In genomic region chr6:28207244-28208179, GRCh38 we compare ENCODE assay signal across 8 cellular contexts. TPM values are rescaled to one million over a fixed set of nuclear protein-coding genes. Genes with fewer than 3 reads are reported as not detected.
DNase-seq lines count a peak whose midpoint lies in the region; ATAC-seq and TF ChIP-seq lines count a peak whose summit lies in the region.

No MANE protein-coding gene starts in this region.

- peak; percentile 71 for ATAC-seq in activated CD8-positive, alpha-beta T cell treated with anti-CD3 and anti-CD28 coated beads for 36 hours
- peak; percentile 89 for ATAC-seq in stimulated activated naive CD8-positive, alpha-beta T cell treated with anti-CD3 and anti-CD28 coated beads, Interleukin-15, amount 100 ng/mL, for 72 hours
- no peak for ATAC-seq in PC-3

- H4K91ac ChIP-seq in H9 (ENCODE audit: insufficient read length, low read depth, low read length) = no peak overlapping the region

- H3K27ac Mint-ChIP-seq in H9 = peak overlapping the region in 1 of 3 experiments; percentile 54; a peak in 1 of 7 replicates
- H3K27ac Mint-ChIP-seq in activated CD8-positive, alpha-beta T cell treated with anti-CD3 and anti-CD28 coated beads for 36 hours = no peak overlapping the region
- no peak overlapping the region for H3K27ac Mint-ChIP-seq in stimulated activated naive CD8-positive, alpha-beta T cell treated with anti-CD3 and anti-CD28 coated beads, Interleukin-15, amount 100 ng/mL, for 72 hours

- peaks cover 96% of the 10 kb centered on the region for H3K27me3 Mint-ChIP-seq in H9 (ENCODE audit: low read depth)
- H3K27me3 Mint-ChIP-seq in activated CD8-positive, alpha-beta T cell treated with anti-CD3 and anti-CD28 coated beads for 36 hours = peaks cover 68% of the 10 kb centered on the region
- peaks cover 75% of the 10 kb centered on the region for H3K27me3 Mint-ChIP-seq in stimulated activated naive CD8-positive, alpha-beta T cell treated with anti-CD3 and anti-CD28 coated beads, Interleukin-15, amount 100 ng/mL, for 72 hours

- TF ChIP-seq CTCF in AG04450 (IDR thresholded peaks at IDR 0.05; ENCODE audit: low read depth, low read length) (no peak), H9 (conservative IDR thresholded peaks at IDR 0.05) (no peak), PC-3 (conservative IDR thresholded peaks at IDR 0.05; ENCODE audit: low read depth, low read length) (no peak)
- TF ChIP-seq CTCF in activated CD8-positive, alpha-beta T cell treated with anti-CD3 and anti-CD28 coated beads for 36 hours (IDR thresholded peaks at IDR 0.05) = no peak

- H3K14ac ChIP-seq in H9 (ENCODE audit: insufficient read depth, low read length) = no peak overlapping the region

- peaks cover 22 to 30% of the 10 kb centered on the region in 2 experiments for H3K4me1 Mint-ChIP-seq in H9
- H3K4me1 Mint-ChIP-seq in activated CD8-positive, alpha-beta T cell treated with anti-CD3 and anti-CD28 coated beads for 36 hours (ENCODE audit: low read depth) = peaks cover 20% of the 10 kb centered on the region
- peaks cover 26% of the 10 kb centered on the region for H3K4me1 Mint-ChIP-seq in stimulated activated naive CD8-positive, alpha-beta T cell treated with anti-CD3 and anti-CD28 coated beads, Interleukin-15, amount 100 ng/mL, for 72 hours

- no peak overlapping the region for H3K23ac ChIP-seq in H9 (ENCODE audit: insufficient read length, low read depth, low read length)

- H2AFZ ChIP-seq in H9 (ENCODE audit: low read length) (no peak overlapping the region), Karpas-422 (ENCODE audit: low read length) (no peak overlapping the region), PC-3 (ENCODE audit: low read length) (no peak overlapping the region)

- no peaks in the 10 kb centered on the region for H3F3A ChIP-seq in PC-3 (ENCODE audit: low read length, unreplicated experiment)

- intact Hi-C loops in activated CD8-positive, alpha-beta T cell treated with anti-CD3 and anti-CD28 coated beads for 36 hours (cut with micrococcal nuclease) = loop anchor here (5.0 kb wide), 1 partner anchor 60 kb away; no protein-coding TSS in a partner anchor
- intact Hi-C loops in PC-3 (cut with micrococcal nuclease) = no loop called here

- no peak overlapping the region for H3K56ac ChIP-seq in H9 (ENCODE audit: insufficient read length, low read depth, low read length)

- H2BK12ac ChIP-seq in H9 (ENCODE audit: insufficient read length, low read depth, low read length) = no peak overlapping the region

- H2BK20ac ChIP-seq in H9 (ENCODE audit: low read depth, low read length, poor library complexity, severe bottlenecking) = no peak overlapping the region

- no CpG with 5 or more reads among the region's 47 CpGs for WGBS in H9 (ENCODE audit: extremely low coverage, insufficient read length, low lambda C conversion rate)

- H2BK15ac ChIP-seq in H9 (ENCODE audit: low read depth, low read length) = no peak overlapping the region

- no peak overlapping the region for H2AK5ac ChIP-seq in H9 (ENCODE audit: insufficient read length, low read length)

- H3K4me1 ChIP-seq in H9 (ENCODE audit: insufficient read depth, low read length) = peaks cover 3% of the 10 kb centered on the region; the same call in 1 of the 2 replicates
- H3K4me1 ChIP-seq in iPS-20b (ENCODE audit: insufficient read depth, low read length) = no peaks in the 10 kb centered on the region; the same call in 1 of the 2 replicates
- peaks cover 15% of the 10 kb centered on the region for H3K4me1 ChIP-seq in Karpas-422 (ENCODE audit: low read length)
- H3K4me1 ChIP-seq in PC-3 (ENCODE audit: insufficient read depth, low read length) = peaks cover 9% of the 10 kb centered on the region

- H3K4me3 Mint-ChIP-seq in H9 = peak overlapping the region; percentile 76 to 96
- H3K4me3 Mint-ChIP-seq in activated CD8-positive, alpha-beta T cell treated with anti-CD3 and anti-CD28 coated beads for 36 hours = peak overlapping the region; percentile 76
- H3K4me3 Mint-ChIP-seq in stimulated activated naive CD8-positive, alpha-beta T cell treated with anti-CD3 and anti-CD28 coated beads, Interleukin-15, amount 100 ng/mL, for 72 hours = peak overlapping the region; percentile 82 to 92

- no peak overlapping the region for H3K18ac ChIP-seq in H9 (ENCODE audit: insufficient read length, low read depth, low read length)

- no peak overlapping the region for H3K4ac ChIP-seq in H9 (ENCODE audit: low read depth, low read length)

- no TSS peak for BruUV-seq in PC-3 (replicated peaks; lab: Mats Ljungman, UMichigan)

- no peaks in the 10 kb centered on the region for H3K79me1 ChIP-seq in H9 (ENCODE audit: insufficient read depth, low read depth, low read length, poor library complexity, severe bottlenecking)

- H3K36me3 ChIP-seq in iPS-20b (ENCODE audit: insufficient read depth, low read depth, low read length) = no peaks in the 10 kb centered on the region
- no peaks in the 10 kb centered on the region for H3K36me3 ChIP-seq in Karpas-422 (ENCODE audit: insufficient read depth, low read length)
- H3K36me3 ChIP-seq in PC-3 (ENCODE audit: low read depth, low read length) = no peaks in the 10 kb centered on the region

- peak overlapping the region; percentile 97 for H3K4me2 ChIP-seq in H9 (ENCODE audit: insufficient read depth, insufficient read length, low read length)
- no peak overlapping the region for H3K4me2 ChIP-seq in Karpas-422 (ENCODE audit: low read depth, low read length, poor library complexity, severe bottlenecking)
- no peak overlapping the region for H3K4me2 ChIP-seq in PC-3 (ENCODE audit: low read length)

- no peaks in the 10 kb centered on the region for H3K9me3 ChIP-seq in AG04450 (ENCODE audit: control insufficient read depth, insufficient read depth, low read length)
- H3K9me3 ChIP-seq in H9 (ENCODE audit: control insufficient read depth, low read depth, low read length) = no peaks in the 10 kb centered on the region
- H3K9me3 ChIP-seq in iPS-20b (ENCODE audit: insufficient read depth, low read depth, low read length) = no peaks in the 10 kb centered on the region
- H3K9me3 ChIP-seq in Karpas-422 (ENCODE audit: low read length) = no peaks in the 10 kb centered on the region
- H3K9me3 ChIP-seq in PC-3 (ENCODE audit: low read length) = no peaks in the 10 kb centered on the region

- H3K27me3 ChIP-seq in AG04450 (ENCODE audit: control insufficient read depth, insufficient read depth, low read length) (peaks cover 40% of the 10 kb centered on the region), H9 (ENCODE audit: insufficient read depth, low read length) (peaks cover 47% of the 10 kb centered on the region), iPS-20b (ENCODE audit: insufficient read depth, low read length) (peaks cover 91% of the 10 kb centered on the region), Karpas-422 (ENCODE audit: low read length) (no peaks in the 10 kb centered on the region), PC-3 (ENCODE audit: low read length) (no peaks in the 10 kb centered on the region)

- no peaks in the 10 kb centered on the region for H3K9me2 ChIP-seq in Karpas-422 (replicated peaks; ENCODE audit: insufficient read depth, low read length)
- H3K9me2 ChIP-seq in PC-3 (replicated peaks; ENCODE audit: low read length) = no peaks in the 10 kb centered on the region

- H3K79me2 ChIP-seq in H9 (ENCODE audit: insufficient read depth, low read length) (no peaks in the 10 kb centered on the region), Karpas-422 (ENCODE audit: low read length) (no peaks in the 10 kb centered on the region), PC-3 (ENCODE audit: low read length) (no peaks in the 10 kb centered on the region)

- peak overlapping the region; percentile 55 for H3K4me3 ChIP-seq in AG04450 (ENCODE audit: low read depth, low read length)
- H3K4me3 ChIP-seq in iPS-20b (ENCODE audit: low read length) = peak overlapping the region; percentile 67
- no peak overlapping the region for H3K4me3 ChIP-seq in Karpas-422 (ENCODE audit: low read length)
- H3K4me3 ChIP-seq in PC-3 (ENCODE audit: low read length) = no peak overlapping the region

- H3K9me3 Mint-ChIP-seq in H9 = peaks cover 0 to 7% of the 10 kb centered on the region in 2 experiments; a peak in 1 of 5 replicates
- H3K9me3 Mint-ChIP-seq in activated CD8-positive, alpha-beta T cell treated with anti-CD3 and anti-CD28 coated beads for 36 hours = peaks cover 6% of the 10 kb centered on the region
- H3K9me3 Mint-ChIP-seq in stimulated activated naive CD8-positive, alpha-beta T cell treated with anti-CD3 and anti-CD28 coated beads, Interleukin-15, amount 100 ng/mL, for 72 hours = peaks cover 14 to 23% of the 10 kb centered on the region in 2 donors

- H2BK120ac ChIP-seq in H9 (ENCODE audit: low read depth, low read length, poor library complexity, severe bottlenecking) = no peak overlapping the region

- POLR2A ChIA-PET in AG04450 (lab: Yijun Ruan, JAX) (interaction anchor here (0.7 kb wide), 1 partner anchor 16 kb away, joined by 5 read pairs; no protein-coding TSS in a partner anchor), PC-3 (lab: Charles Lee; ENCODE audit: unreplicated experiment) (no interaction called here)
- POLR2A ChIA-PET in activated CD8-positive, alpha-beta T cell treated with anti-CD3 and anti-CD28 coated beads for 36 hours (lab: Charles Lee) = interaction anchor here (1.0 to 1.3 kb wide), 2 partner anchors 11 to 25 kb away, joined by 3 read pairs; no protein-coding TSS in a partner anchor

- DNase-seq in AG04450 (ENCODE audit: low read depth, low spot score) = no peak
- DNase-seq in H9 = peak; percentile 75
- peak; percentile 61 for DNase-seq in activated CD8-positive, alpha-beta T cell treated with anti-CD3 and anti-CD28 coated beads for 36 hours
- DNase-seq in stimulated activated naive CD8-positive, alpha-beta T cell treated with anti-CD3 and anti-CD28 coated beads, Interleukin-15, amount 100 ng/mL, for 72 hours = peak in 1 of 2 donors; percentile 62
- no peak for DNase-seq in NCI-H1694 (lab: John Stamatoyannopoulos, UW)
- no peak for DNase-seq in Karpas-422
- DNase-seq in PC-3 = no peak

- H4K5ac ChIP-seq in H9 (ENCODE audit: insufficient read length, low read depth, low read length) = no peak overlapping the region

- H3K23me2 ChIP-seq in H9 (ENCODE audit: insufficient read length, low read depth, low read length, poor library complexity, severe bottlenecking) = peaks cover 6% of the 10 kb centered on the region

- H4K20me1 ChIP-seq in H9 (ENCODE audit: control insufficient read depth, insufficient read depth, insufficient read length) = peaks cover 2% of the 10 kb centered on the region
- no peaks in the 10 kb centered on the region for H4K20me1 ChIP-seq in Karpas-422 (ENCODE audit: insufficient read depth, low read depth, low read length)
- H4K20me1 ChIP-seq in PC-3 (ENCODE audit: low read length) = no peaks in the 10 kb centered on the region

- H4K8ac ChIP-seq in H9 (replicated peaks; ENCODE audit: insufficient read length, low read depth, low read length) = no peak overlapping the region

- H3K27ac ChIP-seq in AG04450 (ENCODE audit: low read depth, low read length) = no peak overlapping the region
- no peak overlapping the region for H3K27ac ChIP-seq in H9 (ENCODE audit: insufficient read length, low read depth, low read length)
- no peak overlapping the region for H3K27ac ChIP-seq in iPS-20b (ENCODE audit: low read length)
- no peak overlapping the region for H3K27ac ChIP-seq in Karpas-422 (ENCODE audit: low read length)
- H3K27ac ChIP-seq in PC-3 (ENCODE audit: low read length) = no peak overlapping the region

- peak overlapping the region; percentile 39 for H3K9ac ChIP-seq in H9 (ENCODE audit: extremely low read depth, insufficient read length, low read length)
- H3K9ac ChIP-seq in iPS-20b (ENCODE audit: low read depth, low read length) = no peak overlapping the region
- no peak overlapping the region for H3K9ac ChIP-seq in Karpas-422 (ENCODE audit: low read length)
- H3K9ac ChIP-seq in PC-3 (ENCODE audit: low read length) = no peak overlapping the region

- CTCF ChIA-PET in AG04450 (lab: Charles Lee) (interaction anchor here (1.6 kb wide), 1 partner anchor 81 kb away, joined by 3 read pairs; no protein-coding TSS in a partner anchor), PC-3 (lab: Charles Lee) (interaction anchor here (0.7 kb wide), 1 partner anchor 149 kb away, joined by 4 read pairs; no protein-coding TSS in a partner anchor)
- CTCF ChIA-PET in activated CD8-positive, alpha-beta T cell treated with anti-CD3 and anti-CD28 coated beads for 36 hours (lab: Charles Lee) = interaction anchor here (0.8 to 1.2 kb wide), 2 partner anchors 13 to 149 kb away, joined by 3 read pairs; no protein-coding TSS in a partner anchor

- no peak overlapping the region for H3T11ph ChIP-seq in H9 (ENCODE audit: low read length)

- peaks cover 0 to 1% (median 0%) of the 10 kb centered on the region in 3 experiments; a peak in 1 of 7 replicates for H3K36me3 Mint-ChIP-seq in H9 (ENCODE audit: insufficient read depth in 1 of 3, low read depth in 3 of 3)
- H3K36me3 Mint-ChIP-seq in activated CD8-positive, alpha-beta T cell treated with anti-CD3 and anti-CD28 coated beads for 36 hours (ENCODE audit: low read depth) = peaks cover 6% of the 10 kb centered on the region

- no peak overlapping the region for H2BK5ac ChIP-seq in H9 (ENCODE audit: insufficient read length, low read length)

RNA-seq across cellular contexts. Expression of gene ZSCAN9, which starts 17.6 kb away (rescaled TPM):
- polyA plus RNA-seq in AG04450 (2011; rRNA removed) = 14.8 and 18.2 TPM in 2 replicates
- 14.4 and 18.7 TPM in 2 replicates for polyA minus RNA-seq in AG04450 (2011; rRNA and poly(A)+ RNA removed)
- 11.5 and 12.7 TPM in 2 replicates for total RNA-seq in H9 (2021)
- 1 to 10 TPM; 2.5 to 3.0 TPM for total RNA-seq in activated CD8-positive, alpha-beta T cell treated with anti-CD3 and anti-CD28 coated beads for 36 hours
- total RNA-seq in Karpas-422 (2014; rRNA removed; shearing (Covaris generic); ENCODE audit: low replicate concordance) = 18.9 and 35.1 TPM in 2 replicates
- 10.8 and 11.7 TPM in 2 replicates for total RNA-seq in PC-3 (2014; rRNA removed)

RNA-seq across cellular contexts. Expression of gene ZKSCAN4, which starts 44.6 kb away (rescaled TPM):
- polyA plus RNA-seq in AG04450 (2011; rRNA removed) = 3.7 and 4.7 TPM in 2 replicates
- 4.0 and 5.6 TPM in 2 replicates for polyA minus RNA-seq in AG04450 (2011; rRNA and poly(A)+ RNA removed)
- total RNA-seq in H9 (2021) (8.2 and 8.8 TPM in 2 replicates), PC-3 (2014; rRNA removed) (2.3 and 3.7 TPM in 2 replicates)
- 1 to 10 TPM; 3.5 to 3.6 TPM for total RNA-seq in activated CD8-positive, alpha-beta T cell treated with anti-CD3 and anti-CD28 coated beads for 36 hours
- total RNA-seq in Karpas-422 (2014; rRNA removed; shearing (Covaris generic); ENCODE audit: low replicate concordance) = 6.1 and 12.4 TPM in 2 replicates

RNA-seq across cellular contexts. Expression of gene NKAPL, which starts 51.6 kb away (rescaled TPM):
- 0.52 TPM in 2 replicates for polyA plus RNA-seq in AG04450 (2011; rRNA removed)
- polyA minus RNA-seq in AG04450 (2011; rRNA and poly(A)+ RNA removed) = 0.18 and 0.26 TPM in 2 replicates
- total RNA-seq in H9 (2021) (0.13 TPM in 1 of 2 replicates, not detected in the other), PC-3 (2014; rRNA removed) (not detected in 2 replicates)
- not detected for total RNA-seq in activated CD8-positive, alpha-beta T cell treated with anti-CD3 and anti-CD28 coated beads for 36 hours
- total RNA-seq in Karpas-422 (2014; rRNA removed; shearing (Covaris generic); ENCODE audit: low replicate concordance) = 0.11 TPM in 1 of 2 replicates, not detected in the other

RNA-seq across cellular contexts. Expression of gene ZSCAN26, which starts 59.4 kb away (rescaled TPM):
- 17.9 and 24.0 TPM in 2 replicates for polyA plus RNA-seq in AG04450 (2011; rRNA removed)
- 22.8 and 24.3 TPM in 2 replicates for polyA minus RNA-seq in AG04450 (2011; rRNA and poly(A)+ RNA removed)
- total RNA-seq in H9 (2021) (9.0 TPM in 2 replicates), PC-3 (2014; rRNA removed) (10.8 and 12.3 TPM in 2 replicates)
- total RNA-seq in activated CD8-positive, alpha-beta T cell treated with anti-CD3 and anti-CD28 coated beads for 36 hours = 1 to 10 TPM; 3.6 to 3.8 TPM
- 16.8 and 19.2 TPM in 2 replicates for total RNA-seq in Karpas-422 (2014; rRNA removed; shearing (Covaris generic); ENCODE audit: low replicate concordance)

Comparison
In these comparisons a context has a peak if more than half of its experiments do, and no peak if none do; other contexts are left out.
1. DNase-seq: peak in H9 (single experiment) and activated CD8-positive, alpha-beta T cell treated with anti-CD3 and anti-CD28 coated beads for 36 hours (single experiment); none in AG04450 (single experiment), NCI-H1694 (single experiment), Karpas-422 (single experiment) and PC-3 (single experiment).
2. H3K4me3 ChIP-seq: peak in AG04450 (single experiment) and iPS-20b (single experiment); none in Karpas-422 (single experiment) and PC-3 (single experiment).
3. Peak in every context shown above with its lines, with median percentiles within 50 percentile points of each other: H3K4me3 Mint-ChIP-seq.